ENCODE assay signal across 8 cellular contexts in genomic region chr7:42940985-42941847, GRCh38. TPM values are rescaled to one million over a fixed set of nuclear protein-coding genes. Genes with fewer than 3 reads are reported as not detected.
A peak's percentile ranks its signal among the peaks of the same experiment; 100 is the strongest.
DNase-seq lines count a peak whose midpoint lies in the region; ATAC-seq and TF ChIP-seq lines count a peak whose summit lies in the region.

No MANE protein-coding gene starts in this region.

- no peak overlapping the region for H3K27ac ChIP-seq in substantia nigra (ENCODE audit: low read depth, low read length, poor library complexity, severe bottlenecking)

- no peaks in the 10 kb centered on the region for H3K9me3 Mint-ChIP-seq in neural crest cell

- peak; percentile 52 for ATAC-seq in GM18867 (IDR thresholded peaks at IDR 0.05; ENCODE audit: unreplicated experiment)

- H3K27me3 Mint-ChIP-seq in neural crest cell (ENCODE audit: low read depth): no peaks in the 10 kb centered on the region

- TF ChIP-seq CTCF in AG09319 (IDR thresholded peaks at IDR 0.05; ENCODE audit: low read depth, low read length) (peak; percentile 94), neural crest cell (conservative IDR thresholded peaks at IDR 0.05) (peak; percentile 92)

- H3K36me3 Mint-ChIP-seq in neural crest cell (ENCODE audit: low read depth): peaks cover 3% of the 10 kb centered on the region

- H3K4me3 Mint-ChIP-seq in neural crest cell: no peak overlapping the region

- DNase-seq in AG09319 (ENCODE audit: extremely low read depth, low read depth): peak; percentile 38
- DNase-seq in HUDEP-2 (lab: John Stamatoyannopoulos, UW; ENCODE audit: unreplicated experiment in 76 of 76): peak in 63 of 76 experiments; percentile 2 to 68 (median 35)
- peak; percentile 14 for DNase-seq in OCI-M2 (lab: John Stamatoyannopoulos, UW; ENCODE audit: unreplicated experiment)
- peak; percentile 74 for DNase-seq in activated T-cell treated with anti-CD3 and anti-CD28 coated beads, Interleukin-2, amount 50 U/mL, for 1 hour
- peak; percentile 55 for DNase-seq in fibroblast of gingiva (ENCODE audit: low read depth)
- peak; percentile 86 for DNase-seq in neural crest cell (ENCODE audit: low read depth, low spot score)
- peak in 43 of 49 donors; percentile 1 to 84 (median 60) for DNase-seq in substantia nigra (lab: John Stamatoyannopoulos, UW)

- peaks cover 4% of the 10 kb centered on the region for H3K4me1 Mint-ChIP-seq in neural crest cell

- H3K27ac Mint-ChIP-seq in neural crest cell (ENCODE audit: unreplicated experiment): no peak overlapping the region

RNA-seq across cellular contexts. Expression of gene MRPL32, which starts 9.0 kb away (rescaled TPM):
- total RNA-seq in neural crest cell: 50.1 and 52.6 TPM in 2 replicates

RNA-seq across cellular contexts. Expression of gene PSMA2, which starts 9.2 kb away (rescaled TPM):
- 128 and 130 TPM in 2 replicates for total RNA-seq in neural crest cell

RNA-seq across cellular contexts. Expression of gene C7orf25, which starts 29.3 kb away (rescaled TPM):
- 3.7 and 6.9 TPM in 2 replicates for total RNA-seq in neural crest cell

Comparison
In these comparisons a context has a peak if more than half of its experiments do, and no peak if none do; other contexts are left out.
1. DNase-seq: peak in every context shown above with its lines; median percentile 86 in neural crest cell; 74 in activated T-cell treated with anti-CD3 and anti-CD28 coated beads, Interleukin-2, amount 50 U/mL, for 1 hour; 60 in substantia nigra; 55 in fibroblast of gingiva; 38 in AG09319; 35 in HUDEP-2; 14 in OCI-M2.